Comparison of ENCODE assay signal across 8 cellular contexts in the genomic region with DNA sequence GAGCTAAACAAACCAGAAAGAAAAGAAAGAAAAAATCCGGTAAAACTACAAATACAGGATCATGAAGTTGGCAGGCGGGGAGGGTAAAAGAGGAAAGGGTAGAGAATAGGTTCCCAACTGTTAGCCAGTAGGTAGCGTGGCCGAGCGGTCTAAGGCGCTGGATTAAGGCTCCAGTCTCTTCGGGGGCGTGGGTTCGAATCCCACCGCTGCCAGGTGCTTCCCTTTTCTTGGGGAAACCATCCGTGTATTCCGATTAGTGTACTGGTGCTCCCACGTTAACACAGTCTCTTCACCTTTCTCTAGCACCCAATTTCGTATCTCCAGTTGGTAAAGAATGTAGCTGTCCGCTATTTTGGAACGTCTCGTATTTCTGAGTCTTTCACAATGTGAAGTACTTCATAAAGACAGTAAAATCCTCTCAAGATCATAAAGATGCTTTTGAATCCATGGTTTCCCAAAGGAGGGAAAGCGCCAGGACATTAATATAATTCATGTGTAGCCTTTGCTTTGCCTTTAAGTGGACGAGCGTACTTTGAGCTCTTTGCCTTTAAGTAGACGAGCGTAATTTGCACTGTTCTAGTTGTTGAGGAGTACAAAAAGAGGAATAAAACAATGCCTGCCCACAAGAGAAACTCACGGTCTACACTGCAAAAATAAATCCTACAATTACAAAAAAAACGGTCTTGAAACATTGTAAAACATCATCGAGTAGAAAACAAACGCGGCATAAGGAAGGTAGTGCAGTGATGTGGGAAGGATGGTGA. TPM values are rescaled to one million over a fixed set of nuclear protein-coding genes. Genes with fewer than 3 reads are reported as not detected.
DNase-seq lines count a peak whose midpoint lies in the region; ATAC-seq and TF ChIP-seq lines count a peak whose summit lies in the region.

No MANE protein-coding gene starts in this region.

- H3K27me3 Mint-ChIP-seq in HFFc6 (ENCODE audit: insufficient read depth), result no peaks in the 10 kb centered on the region; the same call in 1 of the 2 replicates

- H3K4me1 ChIP-seq in BLaER1 treated with 17β-estradiol and CSF1 and Interleukin-3, amounts not matched to agents 10 nM and 100 nM, result peaks cover 48 to 67% (median 59%) of the 10 kb centered on the region in 10 experiments
- H3K4me1 ChIP-seq in duodenal mucosa (ENCODE audit: control insufficient read depth in 1 of 2, insufficient read depth in 2 of 2, low read length in 2 of 2) (peaks cover 36 to 39% of the 10 kb centered on the region in 2 donors), right lobe of liver (peaks cover 0 to 24% (median 0%) of the 10 kb centered on the region in 4 donors)

- TF ChIP-seq CTCF in HFFc6 (IDR thresholded peaks at IDR 0.05) (no peak), right lobe of liver (IDR thresholded peaks at IDR 0.05) (no peak)

- DNase-seq in HFFc6, result peak; percentile 91
- DNase-seq in NCI-H69 (lab: John Stamatoyannopoulos, UW), result peak; percentile 88
- DNase-seq in activated CD4-positive, alpha-beta T cell treated with anti-CD3 and anti-CD28 coated beads, Interleukin-2, amount 50 U/mL, for 1 hour, result peak; percentile 64
- peak; percentile 82 to 86 (median 83) for DNase-seq in right lobe of liver
- DNase-seq in stimulated activated CD4-positive, alpha-beta T cell treated with anti-CD3 and anti-CD28 coated beads, Interleukin-4, amount 100 ng/mL, for 1 hour, result peak; percentile 72

- no peaks in the 10 kb centered on the region for H3K9me3 ChIP-seq in BLaER1 treated with 17β-estradiol and CSF1 and Interleukin-3, amounts not matched to agents 10 nM and 100 nM (replicated peaks in 1 of 11)
- H3K9me3 ChIP-seq in duodenal mucosa (ENCODE audit: control insufficient read depth in 1 of 2, low read length in 2 of 2), result no peaks in the 10 kb centered on the region
- no peaks in the 10 kb centered on the region for H3K9me3 ChIP-seq in right lobe of liver

- H3K9ac ChIP-seq in BLaER1 treated with 17β-estradiol and CSF1 and Interleukin-3, amounts not matched to agents 10 nM and 100 nM, result peak overlapping the region; percentile 69 to 82 (median 81)
- H3K9ac ChIP-seq in duodenal mucosa (ENCODE audit: low read depth in 1 of 2, low read length in 2 of 2), result peak overlapping the region; percentile 67 to 84

- no peaks in the 10 kb centered on the region for H3K36me3 ChIP-seq in BLaER1 treated with 17β-estradiol and CSF1 and Interleukin-3, amounts not matched to agents 10 nM and 100 nM
- H3K36me3 ChIP-seq in duodenal mucosa (ENCODE audit: control insufficient read depth in 1 of 2, insufficient read depth in 2 of 2, low read length in 2 of 2), result no peaks in the 10 kb centered on the region
- H3K36me3 ChIP-seq in right lobe of liver, result no peaks in the 10 kb centered on the region

- H3K36me3 Mint-ChIP-seq in HFFc6 (ENCODE audit: low read depth), result no peaks in the 10 kb centered on the region

- peak overlapping the region; percentile 62 to 92 (median 82) for H3K4me2 ChIP-seq in BLaER1 treated with 17β-estradiol and CSF1 and Interleukin-3, amounts not matched to agents 10 nM and 100 nM

- H3K4me3 Mint-ChIP-seq in HFFc6, result no peak overlapping the region

- H3K4me3 ChIP-seq in BLaER1 treated with 17β-estradiol and CSF1 and Interleukin-3, amounts not matched to agents 10 nM and 100 nM, result peak overlapping the region; percentile 74 to 98 (median 92)
- H3K4me3 ChIP-seq in duodenal mucosa (ENCODE audit: low read depth in 1 of 2, low read length in 2 of 2) (peak overlapping the region; percentile 91 to 98), right lobe of liver (peak overlapping the region; percentile 78 to 85 (median 82))

- ATAC-seq in right lobe of liver (peak; percentile 49 to 71 (median 57)), HG03135 (IDR thresholded peaks at IDR 0.05; ENCODE audit: unreplicated experiment) (no peak)

- H3K4me1 Mint-ChIP-seq in HFFc6 (ENCODE audit: low read depth), result peaks cover 14% of the 10 kb centered on the region; the same call in 1 of the 2 replicates

- TF ChIP-seq POLR2A in right lobe of liver (IDR thresholded peaks at IDR 0.05), result no peak

- peaks cover 0 to 13% (median 0%) of the 10 kb centered on the region in 11 experiments; a peak in 3 of 22 replicates for H3K27me3 ChIP-seq in BLaER1 treated with 17β-estradiol and CSF1 and Interleukin-3, amounts not matched to agents 10 nM and 100 nM
- H3K27me3 ChIP-seq in duodenal mucosa (ENCODE audit: control insufficient read depth in 1 of 2, insufficient read depth in 2 of 2, low read length in 2 of 2), result no peaks in the 10 kb centered on the region
- H3K27me3 ChIP-seq in right lobe of liver, result no peaks in the 10 kb centered on the region

- no peak overlapping the region for H3K27ac Mint-ChIP-seq in HFFc6

- H4K20me1 ChIP-seq in BLaER1 treated with 17β-estradiol and CSF1 and Interleukin-3, amounts not matched to agents 10 nM and 100 nM, result peaks cover 0 to 6% (median 0%) of the 10 kb centered on the region in 11 experiments; a peak in 2 of 22 replicates

- H3K9me3 Mint-ChIP-seq in HFFc6, result no peaks in the 10 kb centered on the region

- peak overlapping the region in 10 of 11 experiments; percentile 28 to 65 (median 56); a peak in 16 of 22 replicates for H3K27ac ChIP-seq in BLaER1 treated with 17β-estradiol and CSF1 and Interleukin-3, amounts not matched to agents 10 nM and 100 nM
- H3K27ac ChIP-seq in duodenal mucosa (ENCODE audit: low read depth, low read length) (no peak overlapping the region), right lobe of liver (peak overlapping the region in 2 of 3 donors; percentile 17 to 47)

- 7% methylated on average over 27 of the region's 27 CpGs for WGBS in right lobe of liver (ENCODE audit: insufficient coverage, low coverage, low lambda C conversion rate, missing lambda C conversion rate)

- intact Hi-C loops in right lobe of liver (cut with DNase I), result loop anchor here in 1 of 2 donors (10.0 kb wide), 1 partner anchor 75 kb away; the partner anchor contains the start of genes ANG and RNASE4

RNA-seq across cellular contexts. Expression of gene RNASE12, which starts 19.0 kb away (rescaled TPM):
- not detected for total RNA-seq in HFFc6 (2021; fragmentation: NEBNext Ultra II Directional; extraction: Animal tissue kit (Norgen Biotek cat#: 25700))
- not detected for total RNA-seq in right lobe of liver

RNA-seq across cellular contexts. Expression of gene RNASE11, which starts 22.4 kb away (rescaled TPM):
- total RNA-seq in HFFc6 (2021; fragmentation: NEBNext Ultra II Directional; extraction: Animal tissue kit (Norgen Biotek cat#: 25700)), result not detected
- not detected for total RNA-seq in right lobe of liver

RNA-seq across cellular contexts. Expression of gene OR6S1, which starts 31.3 kb away (rescaled TPM):
- not detected for total RNA-seq in HFFc6 (2021; fragmentation: NEBNext Ultra II Directional; extraction: Animal tissue kit (Norgen Biotek cat#: 25700))
- total RNA-seq in right lobe of liver, result not detected

RNA-seq across cellular contexts. Expression of gene RNASE9, which starts 49.3 kb away (rescaled TPM):
- not detected for total RNA-seq in HFFc6 (2021; fragmentation: NEBNext Ultra II Directional; extraction: Animal tissue kit (Norgen Biotek cat#: 25700))
- total RNA-seq in right lobe of liver, result not detected
